ENCODE assay signal across 1 cellular context in genomic region chr10:73730153-73730906, GRCh38.
TF ChIP-seq lines count a peak whose summit lies in the region.

No MANE protein-coding gene starts in this region.

TF ChIP-seq in HepG2, 621 proteins besides CTCF, POLR2A, EP300 and RAD21 (continued from another document and continues in another):
- TF ChIP-seq ZNF646 (CRISPR knock-in tag; IDR thresholded peaks at IDR 0.05) (no peak), GLI4 (CRISPR knock-in tag; IDR thresholded peaks at IDR 0.05; ENCODE audit: borderline replicate concordance) (peak; percentile 31; the same call in 1 of the 2 replicates), PHF8 (CRISPR knock-in tag; IDR thresholded peaks at IDR 0.05) (peak; percentile 96), ZNF260 (CRISPR knock-in tag; IDR thresholded peaks at IDR 0.05; ENCODE audit: borderline replicate concordance, low read depth) (no peak), ZNF713 (CRISPR knock-in tag; IDR thresholded peaks at IDR 0.05) (no peak), ZNF235 (CRISPR knock-in tag; IDR thresholded peaks at IDR 0.05; ENCODE audit: borderline replicate concordance) (peak; percentile 82), ISX (CRISPR knock-in tag; conservative IDR thresholded peaks at IDR 0.05) (no peak), REPIN1 (CRISPR knock-in tag; IDR thresholded peaks at IDR 0.05; ENCODE audit: borderline replicate concordance, low read depth) (peak; percentile 73; the same call in 1 of the 2 replicates), KLF16 (CRISPR knock-in tag; IDR thresholded peaks at IDR 0.05) (peak in 1 of 2 experiments; percentile 92; a peak in 1 of 4 replicates), HNF4G (IDR thresholded peaks at IDR 0.05; ENCODE audit: borderline replicate concordance, low read depth, low read length) (no peak; the same call in 1 of the 2 replicates), HNF4G (CRISPR knock-in tag; IDR thresholded peaks at IDR 0.05; ENCODE audit: borderline replicate concordance, low read depth) (peak; percentile 30; the same call in 1 of the 2 replicates), RFXAP (CRISPR knock-in tag; IDR thresholded peaks at IDR 0.05; ENCODE audit: borderline replicate concordance) (no peak), BRCA1 (CRISPR knock-in tag; IDR thresholded peaks at IDR 0.05) (no peak), ZNF230 (CRISPR knock-in tag; IDR thresholded peaks at IDR 0.05) (0 out of 2 replicates have a peak, but pooled peaks have one; percentile 81), NFE2 (CRISPR knock-in tag; IDR thresholded peaks at IDR 0.05) (no peak), YEATS4 (CRISPR knock-in tag; IDR thresholded peaks at IDR 0.05; ENCODE audit: borderline replicate concordance) (peak; percentile 88), NFIB (CRISPR knock-in tag; IDR thresholded peaks at IDR 0.05; ENCODE audit: borderline replicate concordance) (no peak), RBFOX2 (IDR thresholded peaks at IDR 0.05; ENCODE audit: low read depth, low read length) (peak; percentile 90), ZNF704 (CRISPR knock-in tag; IDR thresholded peaks at IDR 0.05; ENCODE audit: borderline replicate concordance) (0 out of 2 replicates have a peak, but pooled peaks have one; percentile 29), RXRB (CRISPR knock-in tag; IDR thresholded peaks at IDR 0.05; ENCODE audit: borderline replicate concordance) (peak; percentile 77), ZNF207 (IDR thresholded peaks at IDR 0.05; ENCODE audit: borderline replicate concordance) (no peak), E2F2 (CRISPR knock-in tag; IDR thresholded peaks at IDR 0.05; ENCODE audit: borderline replicate concordance) (no peak), PTBP1 (IDR thresholded peaks at IDR 0.05; ENCODE audit: low read depth, low read length, poor library complexity, severe bottlenecking) (no peak), PRMT3 (CRISPR knock-in tag; IDR thresholded peaks at IDR 0.05; ENCODE audit: borderline replicate concordance, low read depth) (peak; percentile 46; the same call in 1 of the 2 replicates), ZKSCAN1 (IDR thresholded peaks at IDR 0.05; ENCODE audit: low read length) (peak; percentile 17; the same call in 1 of the 2 replicates), SPEN (CRISPR knock-in tag; IDR thresholded peaks at IDR 0.05; ENCODE audit: low read depth) (peak; percentile 87; the same call in 1 of the 2 replicates), MIER2 (CRISPR knock-in tag; IDR thresholded peaks at IDR 0.05) (no peak), ZNF484 (CRISPR knock-in tag; IDR thresholded peaks at IDR 0.05; ENCODE audit: borderline replicate concordance, low read depth) (no peak), ZNF362 (CRISPR knock-in tag; IDR thresholded peaks at IDR 0.05; ENCODE audit: borderline replicate concordance) (peak; percentile 67; the same call in 1 of the 2 replicates), PLRG1 (conservative IDR thresholded peaks at IDR 0.05) (no peak), ZNF547 (CRISPR knock-in tag; IDR thresholded peaks at IDR 0.05) (peak; percentile 68), GATAD2A (CRISPR knock-in tag; IDR thresholded peaks at IDR 0.05) (peak; percentile 47; the same call in 1 of the 2 replicates), ZFP91 (CRISPR knock-in tag; IDR thresholded peaks at IDR 0.05; ENCODE audit: borderline replicate concordance) (peak; percentile 90), BRD4 (CRISPR knock-in tag; IDR thresholded peaks at IDR 0.05) (0 out of 2 replicates have a peak, but pooled peaks have one; percentile 56), ZNF12 (CRISPR knock-in tag; IDR thresholded peaks at IDR 0.05) (peak; percentile 81), ZNF788 (CRISPR knock-in tag; IDR thresholded peaks at IDR 0.05; ENCODE audit: borderline replicate concordance) (peak; percentile 92; the same call in 1 of the 2 replicates), LBX2 (CRISPR knock-in tag; IDR thresholded peaks at IDR 0.05; ENCODE audit: borderline replicate concordance) (peak; percentile 44; the same call in 1 of the 2 replicates), ZNF563 (CRISPR knock-in tag; IDR thresholded peaks at IDR 0.05) (peak; percentile 56), MAFK (conservative IDR thresholded peaks at IDR 0.05 in 1 of 2, IDR thresholded peaks at IDR 0.05 in 1 of 2; ENCODE audit: low read length in 2 of 2) (no peak), RBM22 (optimal IDR thresholded peaks at IDR 0.05; ENCODE audit: low read length) (no peak), TBL1XR1 (IDR thresholded peaks at IDR 0.05; ENCODE audit: borderline replicate concordance, low read length, partially characterized antibody) (no peak), ZBTB8A (CRISPR knock-in tag; IDR thresholded peaks at IDR 0.05; ENCODE audit: borderline replicate concordance, low read depth) (no peak)
- TF ChIP-seq, protein P1, sequence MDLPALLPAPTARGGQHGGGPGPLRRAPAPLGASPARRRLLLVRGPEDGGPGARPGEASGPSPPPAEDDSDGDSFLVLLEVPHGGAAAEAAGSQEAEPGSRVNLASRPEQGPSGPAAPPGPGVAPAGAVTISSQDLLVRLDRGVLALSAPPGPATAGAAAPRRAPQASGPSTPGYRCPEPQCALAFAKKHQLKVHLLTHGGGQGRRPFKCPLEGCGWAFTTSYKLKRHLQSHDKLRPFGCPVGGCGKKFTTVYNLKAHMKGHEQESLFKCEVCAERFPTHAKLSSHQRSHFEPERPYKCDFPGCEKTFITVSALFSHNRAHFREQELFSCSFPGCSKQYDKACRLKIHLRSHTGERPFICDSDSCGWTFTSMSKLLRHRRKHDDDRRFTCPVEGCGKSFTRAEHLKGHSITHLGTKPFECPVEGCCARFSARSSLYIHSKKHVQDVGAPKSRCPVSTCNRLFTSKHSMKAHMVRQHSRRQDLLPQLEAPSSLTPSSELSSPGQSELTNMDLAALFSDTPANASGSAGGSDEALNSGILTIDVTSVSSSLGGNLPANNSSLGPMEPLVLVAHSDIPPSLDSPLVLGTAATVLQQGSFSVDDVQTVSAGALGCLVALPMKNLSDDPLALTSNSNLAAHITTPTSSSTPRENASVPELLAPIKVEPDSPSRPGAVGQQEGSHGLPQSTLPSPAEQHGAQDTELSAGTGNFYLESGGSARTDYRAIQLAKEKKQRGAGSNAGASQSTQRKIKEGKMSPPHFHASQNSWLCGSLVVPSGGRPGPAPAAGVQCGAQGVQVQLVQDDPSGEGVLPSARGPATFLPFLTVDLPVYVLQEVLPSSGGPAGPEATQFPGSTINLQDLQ (CRISPR knock-in tag; IDR thresholded peaks at IDR 0.05): no peak; the same call in 1 of the 2 replicates
- TF ChIP-seq, protein P2, sequence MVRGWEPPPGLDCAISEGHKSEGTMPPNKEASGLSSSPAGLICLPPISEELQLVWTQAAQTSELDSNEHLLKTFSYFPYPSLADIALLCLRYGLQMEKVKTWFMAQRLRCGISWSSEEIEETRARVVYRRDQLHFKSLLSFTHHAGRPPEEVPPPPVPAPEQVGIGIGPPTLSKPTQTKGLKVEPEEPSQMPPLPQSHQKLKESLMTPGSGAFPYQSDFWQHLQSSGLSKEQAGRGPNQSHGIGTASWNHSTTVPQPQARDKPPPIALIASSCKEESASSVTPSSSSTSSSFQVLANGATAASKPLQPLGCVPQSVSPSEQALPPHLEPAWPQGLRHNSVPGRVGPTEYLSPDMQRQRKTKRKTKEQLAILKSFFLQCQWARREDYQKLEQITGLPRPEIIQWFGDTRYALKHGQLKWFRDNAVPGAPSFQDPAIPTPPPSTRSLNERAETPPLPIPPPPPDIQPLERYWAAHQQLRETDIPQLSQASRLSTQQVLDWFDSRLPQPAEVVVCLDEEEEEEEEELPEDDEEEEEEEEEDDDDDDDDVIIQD (CRISPR knock-in tag; IDR thresholded peaks at IDR 0.05; ENCODE audit: low read depth): no peak
- TF ChIP-seq, protein P3, sequence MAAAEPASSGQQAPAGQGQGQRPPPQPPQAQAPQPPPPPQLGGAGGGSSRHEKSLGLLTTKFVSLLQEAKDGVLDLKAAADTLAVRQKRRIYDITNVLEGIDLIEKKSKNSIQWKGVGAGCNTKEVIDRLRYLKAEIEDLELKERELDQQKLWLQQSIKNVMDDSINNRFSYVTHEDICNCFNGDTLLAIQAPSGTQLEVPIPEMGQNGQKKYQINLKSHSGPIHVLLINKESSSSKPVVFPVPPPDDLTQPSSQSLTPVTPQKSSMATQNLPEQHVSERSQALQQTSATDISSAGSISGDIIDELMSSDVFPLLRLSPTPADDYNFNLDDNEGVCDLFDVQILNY (CRISPR knock-in tag; conservative IDR thresholded peaks at IDR 0.05): no peak; the same call in 1 of the 2 replicates
